ENCODE assay signal across 9 cellular contexts in genomic region chr4:173529505-173530325, GRCh38. TPM values are rescaled to one million over a fixed set of nuclear protein-coding genes. Genes with fewer than 3 reads are reported as not detected.
A peak's percentile ranks its signal among the peaks of the same experiment; 100 is the strongest.
DNase-seq lines count a peak whose midpoint lies in the region; ATAC-seq and TF ChIP-seq lines count a peak whose summit lies in the region.
"Had no signal": no experiment of that assay in that cellular context is flagged by ENCODE, and none has a peak within 500 bp of the region (broad histone marks: within the 10 kb centered on the region; RNA-seq: fewer than 3 reads in every experiment).

Gene HAND2 (minus strand): TSS chr4:173530229. CDS start chr4:173529289, 940 bp downstream.

- peaks cover 4% of the 10 kb centered on the region for H3K36me3 Mint-ChIP-seq in central memory CD8-positive, alpha-beta T cell (ENCODE audit: insufficient read depth)

- TF ChIP-seq CTCF in mucosa of descending colon (IDR thresholded peaks at IDR 0.05): no peak
- no peak for TF ChIP-seq CTCF in GM13976 (IDR thresholded peaks at IDR 0.05; ENCODE audit: borderline replicate concordance, control extremely low read depth, extremely low read depth, insufficient read depth, missing control alignments)

- H3K9me3 Mint-ChIP-seq in central memory CD8-positive, alpha-beta T cell: no peaks in the 10 kb centered on the region

- peaks cover 13% of the 10 kb centered on the region for H3K4me1 Mint-ChIP-seq in central memory CD8-positive, alpha-beta T cell

- peaks cover 9% of the 10 kb centered on the region for H3K4me1 ChIP-seq in mucosa of descending colon (ENCODE audit: low read depth)

- in situ Hi-C loops in GM13976 (cut with MboI; ENCODE audit: low sequenced_read_pairs, unreplicated experiment): no loop called here

- DNase-seq in ELF-1 (ENCODE audit: low read depth, low spot score): peak; percentile 57
- peak; percentile 71 for DNase-seq in NCI-H2171 treated with DMSO at 0.1 percent for 48 hours (lab: John Stamatoyannopoulos, UW)
- DNase-seq in central memory CD8-positive, alpha-beta T cell (ENCODE audit: low spot score in 2 of 2): no peak
- DNase-seq in mucosa of descending colon: peak in 2 of 3 donors; percentile 48 to 54
- no peak for DNase-seq in HPDE6-E6E7 (ENCODE audit: extremely low spot score)
- DNase-seq in GM13976 (ENCODE audit: low spot score): no peak
- DNase-seq in activated CD4-positive, alpha-beta T cell treated with anti-CD3 and anti-CD28 coated beads for 4 hours: no peak
- no peak for DNase-seq in NCI-H1694 (lab: John Stamatoyannopoulos, UW)

- H3K36me3 ChIP-seq in mucosa of descending colon (ENCODE audit: low read depth): no peaks in the 10 kb centered on the region
- H3K36me3 ChIP-seq: neutrophil had no signal

- H3K4me3 ChIP-seq in mucosa of descending colon: peak within 1 kb of the TSS; percentile 14

- H3K27me3 Mint-ChIP-seq in central memory CD8-positive, alpha-beta T cell: peaks cover 97% of the 10 kb centered on the region

- intact Hi-C loops in mucosa of descending colon (cut with DNase I, micrococcal nuclease): loop anchor here in 1 of 2 donors (5.0 kb wide), 1 partner anchor 623 kb away; no protein-coding TSS in a partner anchor

- no peak within 1 kb of the TSS for H3K27ac Mint-ChIP-seq in central memory CD8-positive, alpha-beta T cell (ENCODE audit: low read depth)

- ATAC-seq in central memory CD8-positive, alpha-beta T cell (replicated peaks; ENCODE audit: extremely low read depth, poor library complexity, severe bottlenecking): no peak
- ATAC-seq in mucosa of descending colon: peak; percentile 61

- peak within 1 kb of the TSS; percentile 43 for H3K4me3 Mint-ChIP-seq in central memory CD8-positive, alpha-beta T cell

- no peaks in the 10 kb centered on the region for H3K9me3 ChIP-seq in mucosa of descending colon
- H3K9me3 ChIP-seq: neutrophil had no signal

RNA-seq across cellular contexts. Expression of gene HAND2, which starts in this region (rescaled TPM):
- 100 to 1,000 TPM in 1 of 3 donors, 10 to 100 TPM in 1, 1 to 10 TPM in 1; 3.3 to 175 (median 11.8) TPM for total RNA-seq in mucosa of descending colon

Comparison
In these comparisons a context has a peak if more than half of its experiments do, and no peak if none do; other contexts are left out.
1. DNase-seq: peak in ELF-1 (single experiment), NCI-H2171 treated with DMSO at 0.1 percent for 48 hours (single experiment) and mucosa of descending colon (2 of 3); none in central memory CD8-positive, alpha-beta T cell (0 of 2), HPDE6-E6E7 (single experiment), GM13976 (single experiment), activated CD4-positive, alpha-beta T cell treated with anti-CD3 and anti-CD28 coated beads for 4 hours (0 of 2) and NCI-H1694 (single experiment).